ENCODE assay signal across 10 cellular contexts in genomic region chr2:133674066-133674432, GRCh38.
DNase-seq lines count a peak whose midpoint lies in the region; ATAC-seq, FAIRE-seq and TF ChIP-seq lines count a peak whose summit lies in the region.
"Had no signal": no experiment of that assay in that cellular context is flagged by ENCODE, and none has a peak within 500 bp of the region (broad histone marks: within the 10 kb centered on the region; RNA-seq: fewer than 3 reads in every experiment).

No MANE protein-coding gene starts in this region.

- ATAC-seq in IMR-90 (ENCODE audit: low read depth) (no peak), lower lobe of right lung (no peak), GM21576 (IDR thresholded peaks at IDR 0.05; ENCODE audit: unreplicated experiment) (no peak)

- TF ChIP-seq EP300 in H1 (IDR thresholded peaks at IDR 0.05; ENCODE audit: borderline replicate concordance in 1 of 2, low read depth in 2 of 2, low read length in 2 of 2): no peak

- H4K20me1 ChIP-seq in IMR-90 (ENCODE audit: insufficient read depth, low read length) (no peaks in the 10 kb centered on the region), H1 (replicated peaks in 1 of 2; ENCODE audit: control insufficient read depth in 1 of 2, insufficient read depth in 2 of 2, low read length in 2 of 2) (no peaks in the 10 kb centered on the region), mammary epithelial cell (ENCODE audit: insufficient read depth, low read length) (no peaks in the 10 kb centered on the region)

- peak overlapping the region; percentile 95; the same call in 1 of the 2 replicates for H3K23ac ChIP-seq in IMR-90 (ENCODE audit: low read depth, low read length)
- no peak overlapping the region for H3K23ac ChIP-seq in H1 (ENCODE audit: insufficient read length)

- H4K8ac ChIP-seq in IMR-90 (ENCODE audit: low read depth in 2 of 2, low read length in 2 of 2) (peak overlapping the region; percentile 55 to 93; a peak in 3 of 4 replicates), H1 (ENCODE audit: extremely low read depth, insufficient read depth, low read length) (no peak overlapping the region)

- H3K27me3 ChIP-seq in IMR-90 (ENCODE audit: control insufficient read depth, insufficient read depth, low read length) (no peaks in the 10 kb centered on the region), H1 (replicated peaks in 1 of 4; ENCODE audit: control insufficient read depth in 3 of 4, extremely low read depth in 1 of 4, insufficient read depth in 3 of 4, low read length in 3 of 4) (peaks cover 0 to 3% (median 0%) of the 10 kb centered on the region in 4 experiments; a peak in 2 of 7 replicates), lower lobe of right lung (ENCODE audit: low read depth) (no peaks in the 10 kb centered on the region), thyroid gland (no peaks in the 10 kb centered on the region), mammary epithelial cell (ENCODE audit: insufficient read depth, low read length) (no peaks in the 10 kb centered on the region)

- H3K9me1 ChIP-seq in IMR-90 (ENCODE audit: insufficient read depth, low read length): peaks cover 13% of the 10 kb centered on the region

- no CpG with 5 or more reads among the region's 4 CpGs for WGBS in IMR-90 (ENCODE audit: extremely low coverage in 2 of 2, insufficient read length in 1 of 2), 2 experiments
- WGBS in H1 (ENCODE audit: extremely low coverage in 1 of 2, insufficient coverage in 1 of 2, insufficient read length in 1 of 2, insufficient replicate concordance in 2 of 2, low coverage in 1 of 2, low lambda C conversion rate in 2 of 2, missing lambda C conversion rate in 1 of 2), 2 experiments: 87% methylated on average over 4 of the region's 4 CpGs; no CpG with 5 or more reads in 1 of the 2 experiments
- 85 to 90% methylated on average over 4 of the region's 4 CpGs for WGBS in thyroid gland, 2 donors
- WGBS in mammary epithelial cell (ENCODE audit: low coverage, missing lambda C conversion rate): 66% methylated on average over 4 of the region's 4 CpGs

- peak overlapping the region; percentile 96; the same call in 1 of the 2 replicates for H3K56ac ChIP-seq in IMR-90 (ENCODE audit: extremely low read depth, insufficient read depth, low read length)
- no peak overlapping the region for H3K56ac ChIP-seq in H1 (replicated peaks; ENCODE audit: insufficient read length, low read depth, low read length)

- peak overlapping the region; percentile 96 for H3K18ac ChIP-seq in IMR-90 (ENCODE audit: low read depth, low read length)
- H3K18ac ChIP-seq in H1 (ENCODE audit: extremely low read depth, low read length): no peak overlapping the region

- peak overlapping the region; percentile 95 for H2BK20ac ChIP-seq in IMR-90 (ENCODE audit: low read depth, low read length)
- H2BK20ac ChIP-seq in H1 (ENCODE audit: low read length): 0 out of 2 replicates have a peak overlapping the region, but pooled peaks have one; percentile 25

- H3K14ac ChIP-seq in IMR-90 (replicated peaks; ENCODE audit: low read depth, low read length) (peak overlapping the region; percentile 95), H1 (ENCODE audit: insufficient read length) (no peak overlapping the region)

- H3K4me1 ChIP-seq in IMR-90 (ENCODE audit: control insufficient read depth, insufficient read depth, low read length) (peaks cover 20% of the 10 kb centered on the region), H1 (replicated peaks in 1 of 4; ENCODE audit: control insufficient read depth in 3 of 4, insufficient read depth in 4 of 4, low read length in 3 of 4) (peaks cover 5 to 12% (median 6%) of the 10 kb centered on the region in 4 experiments; a peak in 4 of 7 replicates), lower lobe of right lung (peaks cover 25% of the 10 kb centered on the region), thyroid gland (peaks cover 19 to 27% of the 10 kb centered on the region in 2 donors), mammary epithelial cell (ENCODE audit: insufficient read depth, low read length) (peaks cover 7% of the 10 kb centered on the region)

- H3K4ac ChIP-seq in IMR-90 (ENCODE audit: low read depth, low read length) (peak overlapping the region; percentile 92), H1 (replicated peaks; ENCODE audit: insufficient read length, low read depth, low read length) (no peak overlapping the region)

- POLR2A ChIA-PET in IMR-90 (lab: Charles Lee; ENCODE audit: unreplicated experiment): interaction anchor here (0.6 kb wide), 1 partner anchor 407 kb away, joined by 4 read pairs; no protein-coding TSS in a partner anchor
- POLR2A ChIA-PET in H1 (lab: Charles Lee; ENCODE audit: partially characterized antibody): no interaction called here

- TF ChIP-seq RAD21 in IMR-90 (IDR thresholded peaks at IDR 0.05; ENCODE audit: low read length): no peak
- no peak for TF ChIP-seq RAD21 in H1 (IDR thresholded peaks at IDR 0.05 in 1 of 2, conservative IDR thresholded peaks at IDR 0.05 in 1 of 2; ENCODE audit: low read depth in 2 of 2, low read length in 2 of 2)

- H2BK15ac ChIP-seq in IMR-90 (ENCODE audit: low read depth, low read length) (peak overlapping the region; percentile 75; the same call in 2 of the 3 replicates), H1 (ENCODE audit: low read length) (no peak overlapping the region)

- no peak for FAIRE-seq in H1 (lab: Jason Lieb, UNC)

- H2AFZ ChIP-seq in IMR-90 (replicated peaks; ENCODE audit: low read length, poor library complexity): peak overlapping the region; percentile 84
- H2AFZ ChIP-seq in H1 (ENCODE audit: low read length): no peak overlapping the region
- H2AFZ ChIP-seq in mammary epithelial cell (ENCODE audit: low read depth, low read length): no peak overlapping the region

- peaks cover under 1% of the 10 kb centered on the region; the same call in 1 of the 2 replicates for H3K9me3 ChIP-seq in IMR-90 (ENCODE audit: control insufficient read depth, insufficient read depth, low read length)
- H3K9me3 ChIP-seq in H1 (ENCODE audit: insufficient read depth in 2 of 2, low read depth in 1 of 2, low read length in 1 of 2): peaks cover 2 to 4% of the 10 kb centered on the region in 2 experiments; a peak in 1 of 4 replicates
- peaks cover 1% of the 10 kb centered on the region for H3K9me3 ChIP-seq in lower lobe of right lung
- H3K9me3 ChIP-seq in thyroid gland: no peaks in the 10 kb centered on the region
- H3K9me3 ChIP-seq in mammary epithelial cell (replicated peaks; ENCODE audit: insufficient read depth, low read length): no peaks in the 10 kb centered on the region

- H3K79me2 ChIP-seq in H1 (ENCODE audit: control insufficient read depth in 1 of 2, insufficient read depth in 2 of 2, low read length in 2 of 2) (no peaks in the 10 kb centered on the region), mammary epithelial cell (ENCODE audit: insufficient read depth, low read length) (no peaks in the 10 kb centered on the region)

- H4K91ac ChIP-seq in IMR-90 (ENCODE audit: insufficient read depth, low read depth, low read length) (peak overlapping the region; percentile 96), H1 (replicated peaks; ENCODE audit: insufficient read length, low read length) (no peak overlapping the region)

- H2AK9ac ChIP-seq in IMR-90 (replicated peaks; ENCODE audit: low read depth, low read length, poor library complexity): no peak overlapping the region

- dilution Hi-C loops in IMR-90 (cut with HindIII; ENCODE audit: low sequenced_read_pairs, unreplicated experiment): no loop called here
- dilution Hi-C loops in mammary epithelial cell (cut with HindIII; ENCODE audit: low sequenced_read_pairs): no loop called here

- DNase-seq in IMR-90 (no peak), H1 (ENCODE audit: low read depth in 1 of 2, low spot score in 2 of 2) (no peak), lower lobe of right lung (no peak), thyroid gland (no peak), mammary epithelial cell (no peak), NCI-H446 (lab: John Stamatoyannopoulos, UW) (no peak)
- DNase-seq: activated CD4-positive, alpha-beta T cell treated with anti-CD3 and anti-CD28 coated beads, Interleukin-2, amount 50 U/mL, for 4 hours; T-helper 9 cell had no signal

- H3K79me1 ChIP-seq in IMR-90 (ENCODE audit: low read depth in 1 of 2, low read length in 2 of 2): 0 out of 4 replicates have a peak, but pooled peaks cover 0 to 9% of the 10 kb centered on the region in 2 experiments
- H3K79me1 ChIP-seq in H1 (ENCODE audit: low read depth, low read length): no peaks in the 10 kb centered on the region

- H3K27ac ChIP-seq in IMR-90 (ENCODE audit: insufficient read depth, low read length) (peak overlapping the region; percentile 96; the same call in 1 of the 2 replicates), H1 (ENCODE audit: low read depth, low read length) (no peak overlapping the region), lower lobe of right lung (no peak overlapping the region), thyroid gland (peak overlapping the region in 2 of 3 donors; percentile 58 to 68), mammary epithelial cell (ENCODE audit: insufficient read depth, low read depth, low read length) (no peak overlapping the region)
- H3K27ac ChIP-seq: epithelial cell of prostate had no signal

- H2BK5ac ChIP-seq in IMR-90 (ENCODE audit: low read depth, low read length, poor library complexity, severe bottlenecking) (peak overlapping the region; percentile 91), H1 (ENCODE audit: low read depth, low read length) (no peak overlapping the region)

- CTCF ChIA-PET in IMR-90 (lab: Yijun Ruan, JAX): interaction anchor here (1.0 to 1.4 kb wide), 2 partner anchors 21 to 23 kb away, joined by 3 to 4 read pairs; no protein-coding TSS in a partner anchor
- CTCF ChIA-PET in H1 (lab: Charles Lee; ENCODE audit: partially characterized antibody): interaction anchor here (0.7 to 1.8 kb wide), 4 partner anchors 20 to 143 kb away, joined by 3 to 5 read pairs (median 3); no protein-coding TSS in a partner anchor
- CTCF ChIA-PET in mammary epithelial cell (lab: Charles Lee; ENCODE audit: low non-redundant PET): no interaction called here

- no peaks in the 10 kb centered on the region for H3K23me2 ChIP-seq in H1 (ENCODE audit: low read depth, low read length)

- H3K9ac ChIP-seq in IMR-90 (ENCODE audit: low read depth, low read length) (peak overlapping the region; percentile 88), H1 (replicated peaks in 1 of 4; ENCODE audit: extremely low read depth in 1 of 4, low read depth in 3 of 4, low read length in 3 of 4) (no peak overlapping the region), mammary epithelial cell (ENCODE audit: insufficient read depth, low read length) (no peak overlapping the region)

- TF ChIP-seq POLR2A in IMR-90 (IDR thresholded peaks at IDR 0.05; ENCODE audit: low read depth, low read length): no peak
- TF ChIP-seq POLR2A in H1 (IDR thresholded peaks at IDR 0.05; ENCODE audit: control extremely low read depth in 1 of 2, low read depth in 2 of 2, low read length in 2 of 2): no peak
- no peak for TF ChIP-seq POLR2A in thyroid gland (IDR thresholded peaks at IDR 0.05)

- no peak overlapping the region; the same call in 1 of the 2 replicates for H2BK12ac ChIP-seq in H1 (ENCODE audit: low read depth, low read length)

- intact Hi-C loops in IMR-90 (cut with micrococcal nuclease) (loop anchor here (1.0 to 10.0 kb wide), 4 partner anchors 81 to 409 kb away; partner anchors contain the start of gene NCKAP5), lower lobe of right lung (cut with DNase I) (no loop called here), thyroid gland (cut with DNase I) (loop anchor here (10.0 kb wide), 1 partner anchor 111 kb away; no protein-coding TSS in a partner anchor), mammary epithelial cell (cut with micrococcal nuclease) (no loop called here)

- H3K36me3 ChIP-seq in IMR-90 (ENCODE audit: control insufficient read depth, insufficient read depth, low read length): no peaks in the 10 kb centered on the region
- no peaks in the 10 kb centered on the region for H3K36me3 ChIP-seq in H1 (ENCODE audit: control insufficient read depth in 2 of 4, insufficient read depth in 4 of 4, low read length in 3 of 4)
- H3K36me3 ChIP-seq in lower lobe of right lung: no peaks in the 10 kb centered on the region
- H3K36me3 ChIP-seq in thyroid gland: no peaks in the 10 kb centered on the region
- no peaks in the 10 kb centered on the region for H3K36me3 ChIP-seq in mammary epithelial cell (ENCODE audit: insufficient read depth, low read length)

- in situ Hi-C loops in IMR-90 (cut with MboI; ENCODE audit: low sequenced_read_pairs) (no loop called here), mammary epithelial cell (cut with MboI; ENCODE audit: low sequenced_read_pairs in 2 of 2) (no loop called here)

- H3K4me2 ChIP-seq in IMR-90 (ENCODE audit: low read depth, low read length) (peak overlapping the region; percentile 89), H1 (ENCODE audit: insufficient read depth in 1 of 2, low read depth in 2 of 2, low read length in 2 of 2) (peak overlapping the region; percentile 36 to 68; a peak in 2 of 4 replicates), mammary epithelial cell (ENCODE audit: insufficient read depth, low read depth, low read length) (no peak overlapping the region)

- peak overlapping the region; percentile 98 for H2BK120ac ChIP-seq in IMR-90 (ENCODE audit: low read depth, low read length)
- no peak overlapping the region for H2BK120ac ChIP-seq in H1 (replicated peaks; ENCODE audit: low read depth, low read length)

- H3K4me3 ChIP-seq in IMR-90 (ENCODE audit: insufficient read depth, low read depth, low read length): peak overlapping the region; percentile 41; the same call in 1 of the 2 replicates
- H3K4me3 ChIP-seq in H1 (ENCODE audit: extremely low read depth in 1 of 4, insufficient read depth in 2 of 4, low read depth in 3 of 4, low read length in 4 of 4): no peak overlapping the region
- H3K4me3 ChIP-seq in lower lobe of right lung: peak overlapping the region; percentile 37
- no peak overlapping the region for H3K4me3 ChIP-seq in thyroid gland (replicated peaks in 1 of 3)
- no peak overlapping the region for H3K4me3 ChIP-seq in mammary epithelial cell (replicated peaks in 1 of 3; ENCODE audit: insufficient read depth in 1 of 3, low read depth in 2 of 3, low read length in 3 of 3)

- BruUV-seq in IMR-90 (replicated peaks; lab: Mats Ljungman, UMichigan) (no TSS peak), mammary epithelial cell (replicated peaks; lab: Mats Ljungman, UMichigan) (no TSS peak)

- H2AK5ac ChIP-seq in IMR-90 (ENCODE audit: low read depth, low read length) (peak overlapping the region; percentile 75; the same call in 1 of the 2 replicates), H1 (ENCODE audit: low read depth, low read length) (peak overlapping the region; percentile 47; the same call in 1 of the 2 replicates)

- H4K5ac ChIP-seq in IMR-90 (ENCODE audit: low read depth, low read length) (peak overlapping the region; percentile 81), H1 (ENCODE audit: insufficient read length, low read depth, low read length) (no peak overlapping the region)

- TF ChIP-seq CTCF in IMR-90 (conservative IDR thresholded peaks at IDR 0.05; ENCODE audit: low read depth, low read length): no peak
- no peak for TF ChIP-seq CTCF in H1 (IDR thresholded peaks at IDR 0.05; ENCODE audit: control extremely low read depth in 1 of 3, insufficient read depth in 1 of 3, low read depth in 1 of 3, low read length in 3 of 3)
- TF ChIP-seq CTCF in lower lobe of right lung (IDR thresholded peaks at IDR 0.05): no peak
- no peak for TF ChIP-seq CTCF in thyroid gland (IDR thresholded peaks at IDR 0.05)
- TF ChIP-seq CTCF in mammary epithelial cell (conservative IDR thresholded peaks at IDR 0.05 in 1 of 2, IDR thresholded peaks at IDR 0.05 in 1 of 2; ENCODE audit: extremely low read depth in 1 of 2, insufficient read depth in 1 of 2, low read depth in 1 of 2, low read length in 2 of 2): no peak

Comparison
In these comparisons a context has a peak if more than half of its experiments do, and no peak if none do; other contexts are left out.
1. H3K27ac ChIP-seq: peak in IMR-90 (single experiment) and thyroid gland (2 of 3); none in H1 (single experiment), lower lobe of right lung (single experiment) and mammary epithelial cell (single experiment).
2. H3K4me3 ChIP-seq: peak in IMR-90 (single experiment) and lower lobe of right lung (single experiment); none in H1 (0 of 4), thyroid gland (0 of 3) and mammary epithelial cell (0 of 3).
3. intact Hi-C loops: an anchor here in IMR-90 (1.0 to 10.0 kb wide) and thyroid gland (10.0 kb wide); none called in lower lobe of right lung and mammary epithelial cell.